In genomic region chr15:52262364-52262763, GRCh38 we compare ENCODE assay signal across 1 cellular context.
TF ChIP-seq lines count a peak whose summit lies in the region.

No MANE protein-coding gene starts in this region.

TF ChIP-seq in HCT116, 20 proteins besides CTCF, POLR2A, EP300 and RAD21 (continued from another document):
- TF ChIP-seq ATF3 (IDR thresholded peaks at IDR 0.05) (no peak), CBX3 (IDR thresholded peaks at IDR 0.05; ENCODE audit: low read depth) (no peak), MAX (IDR thresholded peaks at IDR 0.05) (no peak), REST (IDR thresholded peaks at IDR 0.05; ENCODE audit: low read depth) (no peak), SP1 (IDR thresholded peaks at IDR 0.05; ENCODE audit: low read depth) (no peak), ZBTB33 (IDR thresholded peaks at IDR 0.05; ENCODE audit: extremely low read depth, insufficient replicate concordance, low read length) (no peak), EGR1 (IDR thresholded peaks at IDR 0.05; ENCODE audit: low read depth) (no peak)
TF ChIP-seq in HCT116: peak in this region for 0.
